Comparison of ENCODE assay signal across 34 cellular contexts in genomic region chr11:2968501-2968900, GRCh38. TPM values are rescaled to one million over a fixed set of nuclear protein-coding genes. Genes with fewer than 3 reads are reported as not detected.
A peak's percentile ranks its signal among the peaks of the same experiment; 100 is the strongest.
DNase-seq lines count a peak whose midpoint lies in the region; ATAC-seq and TF ChIP-seq lines count a peak whose summit lies in the region.
"Had no signal": no experiment of that assay in that cellular context is flagged by ENCODE, and none has a peak within 500 bp of the region (broad histone marks: within the 10 kb centered on the region; RNA-seq: fewer than 3 reads in every experiment).

No MANE protein-coding gene starts in this region.

- H3K27ac ChIP-seq in testis, result no peak overlapping the region
- no peak overlapping the region for H3K27ac ChIP-seq in CD4-positive, alpha-beta memory T cell (ENCODE audit: low read depth, low read length)
- H3K27ac ChIP-seq: 22Rv1; A549; BLaER1; BLaER1 treated with 17β-estradiol and CSF1 and Interleukin-3, amounts not matched to agents 10 nM and 100 nM; C4-2B had no signal

- no peak for ATAC-seq in activated T-cell treated with anti-CD3 and anti-CD28 coated beads, Interleukin-2, amount 50 U/mL, for 72 hours (replicated peaks in 1 of 2)
- ATAC-seq in WTC11, result no peak
- no peak for ATAC-seq in activated CD4-positive, alpha-beta T cell treated with anti-CD3 and anti-CD28 coated beads for 36 hours
- ATAC-seq: A549; CD8-positive, alpha-beta T cell had no signal

- no peak overlapping the region for H3K4me3 ChIP-seq in testis
- no peak overlapping the region for H3K4me3 ChIP-seq in CD4-positive, alpha-beta memory T cell (ENCODE audit: low read length in 2 of 2)
- H3K4me3 ChIP-seq: A549; BLaER1; BLaER1 treated with 17β-estradiol and CSF1 and Interleukin-3, amounts not matched to agents 10 nM and 100 nM had no signal

- H3K4me1 Mint-ChIP-seq in activated T-cell treated with anti-CD3 and anti-CD28 coated beads, Interleukin-2, amount 50 U/mL, for 24 hours (ENCODE audit: low read depth), result peaks cover 26% of the 10 kb centered on the region
- peaks cover 38% of the 10 kb centered on the region for H3K4me1 Mint-ChIP-seq in activated T-cell treated with anti-CD3 and anti-CD28 coated beads, Interleukin-2, amount 50 U/mL, for 72 hours (ENCODE audit: low read depth)
- no peaks in the 10 kb centered on the region for H3K4me1 Mint-ChIP-seq in WTC11
- H3K4me1 Mint-ChIP-seq in CD4-positive, alpha-beta memory T cell, result peaks cover 14 to 32% (median 17%) of the 10 kb centered on the region in 4 donors
- H3K4me1 Mint-ChIP-seq in activated CD4-positive, alpha-beta T cell treated with anti-CD3 and anti-CD28 coated beads for 36 hours, result peaks cover 10% of the 10 kb centered on the region
- H3K4me1 Mint-ChIP-seq: B cell had no signal

- TF ChIP-seq POLR2A in testis (IDR thresholded peaks at IDR 0.05), result no peak

- no peaks in the 10 kb centered on the region for H3K27me3 Mint-ChIP-seq in activated T-cell treated with anti-CD3 and anti-CD28 coated beads, Interleukin-2, amount 50 U/mL, for 24 hours
- no peaks in the 10 kb centered on the region for H3K27me3 Mint-ChIP-seq in activated T-cell treated with anti-CD3 and anti-CD28 coated beads, Interleukin-2, amount 50 U/mL, for 72 hours (ENCODE audit: low read depth)
- no peaks in the 10 kb centered on the region; the same call in 1 of the 2 replicates for H3K27me3 Mint-ChIP-seq in WTC11 (ENCODE audit: low read depth)
- no peaks in the 10 kb centered on the region for H3K27me3 Mint-ChIP-seq in CD4-positive, alpha-beta memory T cell
- H3K27me3 Mint-ChIP-seq in activated CD4-positive, alpha-beta T cell treated with anti-CD3 and anti-CD28 coated beads for 36 hours, result no peaks in the 10 kb centered on the region
- H3K27me3 Mint-ChIP-seq: B cell; CD4-positive, alpha-beta T cell; CD4-positive, CD25-positive, alpha-beta regulatory T cell; CD8-positive, alpha-beta memory T cell had no signal

- H3K4me1 ChIP-seq in testis, result peaks cover 6% of the 10 kb centered on the region
- no peaks in the 10 kb centered on the region for H3K4me1 ChIP-seq in CD4-positive, alpha-beta memory T cell (ENCODE audit: insufficient read depth, low read length)
- H3K4me1 ChIP-seq: A549, BE2C, Caco-2 had no signal

- H3K4me3 Mint-ChIP-seq in activated T-cell treated with anti-CD3 and anti-CD28 coated beads, Interleukin-2, amount 50 U/mL, for 24 hours, result no peak overlapping the region
- no peak overlapping the region for H3K4me3 Mint-ChIP-seq in activated T-cell treated with anti-CD3 and anti-CD28 coated beads, Interleukin-2, amount 50 U/mL, for 72 hours
- H3K4me3 Mint-ChIP-seq in WTC11, result no peak overlapping the region
- no peak overlapping the region for H3K4me3 Mint-ChIP-seq in CD4-positive, alpha-beta memory T cell
- no peak overlapping the region for H3K4me3 Mint-ChIP-seq in activated CD4-positive, alpha-beta T cell treated with anti-CD3 and anti-CD28 coated beads for 36 hours
- H3K4me3 Mint-ChIP-seq: B cell; CD14-positive monocyte; CD4-positive, alpha-beta T cell; CD4-positive, CD25-positive, alpha-beta regulatory T cell; CD8-positive, alpha-beta memory T cell; CD8-positive, alpha-beta T cell had no signal

- peak overlapping the region; percentile 53 for H3K27ac Mint-ChIP-seq in activated T-cell treated with anti-CD3 and anti-CD28 coated beads, Interleukin-2, amount 50 U/mL, for 24 hours
- H3K27ac Mint-ChIP-seq in activated T-cell treated with anti-CD3 and anti-CD28 coated beads, Interleukin-2, amount 50 U/mL, for 72 hours, result peak overlapping the region; percentile 31
- peak overlapping the region; percentile 80; the same call in 1 of the 2 replicates for H3K27ac Mint-ChIP-seq in WTC11
- peak overlapping the region in 2 of 7 donors; percentile 13 to 51 for H3K27ac Mint-ChIP-seq in CD4-positive, alpha-beta memory T cell
- H3K27ac Mint-ChIP-seq in activated CD4-positive, alpha-beta T cell treated with anti-CD3 and anti-CD28 coated beads for 36 hours, result no peak overlapping the region
- H3K27ac Mint-ChIP-seq: B cell had no signal

- peaks cover 99% of the 10 kb centered on the region for H3K36me3 Mint-ChIP-seq in activated T-cell treated with anti-CD3 and anti-CD28 coated beads, Interleukin-2, amount 50 U/mL, for 24 hours (ENCODE audit: low read depth)
- H3K36me3 Mint-ChIP-seq in activated T-cell treated with anti-CD3 and anti-CD28 coated beads, Interleukin-2, amount 50 U/mL, for 72 hours (ENCODE audit: insufficient read depth in 2 of 2), result peaks cover 23 to 68% of the 10 kb centered on the region in 2 donors
- peaks cover 93% of the 10 kb centered on the region for H3K36me3 Mint-ChIP-seq in WTC11
- H3K36me3 Mint-ChIP-seq in CD4-positive, alpha-beta memory T cell, result peaks cover 75 to 95% of the 10 kb centered on the region in 2 donors
- peaks cover 80% of the 10 kb centered on the region for H3K36me3 Mint-ChIP-seq in activated CD4-positive, alpha-beta T cell treated with anti-CD3 and anti-CD28 coated beads for 36 hours (ENCODE audit: low read depth)

- TF ChIP-seq CTCF in WTC11 (IDR thresholded peaks at IDR 0.05) (no peak), testis (IDR thresholded peaks at IDR 0.05) (no peak)

- DNase-seq in activated T-cell treated with anti-CD3 and anti-CD28 coated beads, Interleukin-2, amount 50 U/mL, for 24 hours, result no peak
- no peak for DNase-seq in activated T-cell treated with anti-CD3 and anti-CD28 coated beads for 4 hours
- no peak for DNase-seq in activated T-cell treated with anti-CD3 and anti-CD28 coated beads, Interleukin-2, amount 50 U/mL, for 72 hours
- DNase-seq in activated T-cell treated with anti-CD3 and anti-CD28 coated beads, Interleukin-2, amount 50 U/mL, for 1 hour, result no peak
- no peak for DNase-seq in WTC11 (ENCODE audit: low spot score)
- peak; percentile 71 for DNase-seq in testis
- DNase-seq in CD4-positive, alpha-beta memory T cell, result no peak
- no peak for DNase-seq in activated CD4-positive, alpha-beta T cell treated with anti-CD3 and anti-CD28 coated beads for 36 hours
- DNase-seq: 8988T; ACHN; AML-193; BE2C; C1 segment of cervical spinal cord; Caco-2; Calu3; CD4-positive, alpha-beta T cell; CD4-positive, CD25-positive, alpha-beta regulatory T cell; CD8-positive, alpha-beta memory T cell; CD8-positive, alpha-beta T cell; COR-L47; DMS 273 treated with DMSO at 0.1 percent for 48 hours; DMS153; DMS53; DMS79; DMS79 treated with DMSO at 0.1 percent for 48 hours; DND-41; EL had no signal

- CTCF ChIA-PET in WTC11 (lab: Charles Lee), result interaction anchor here (1.1 kb wide), 1 partner anchor 53 kb away, joined by 3 read pairs; no protein-coding TSS in a partner anchor
- CTCF ChIA-PET in CD4-positive, alpha-beta memory T cell (lab: Charles Lee; ENCODE audit: partially characterized antibody), result interaction anchor here (1.0 to 1.7 kb wide), 3 partner anchors 15 to 53 kb away, joined by 3 to 4 read pairs (median 4); no protein-coding TSS in a partner anchor
- CTCF ChIA-PET in activated CD4-positive, alpha-beta T cell treated with anti-CD3 and anti-CD28 coated beads for 36 hours (lab: Charles Lee), result interaction anchor here (1.1 to 2.0 kb wide), 3 partner anchors 12 to 70 kb away, joined by 3 to 5 read pairs (median 4); no protein-coding TSS in a partner anchor

- H3K36me3 ChIP-seq in testis (ENCODE audit: low read depth, missing control alignments), result no peaks in the 10 kb centered on the region
- peaks cover 93% of the 10 kb centered on the region for H3K36me3 ChIP-seq in CD4-positive, alpha-beta memory T cell (ENCODE audit: insufficient read depth, low read length)

- H3K9me3 Mint-ChIP-seq in activated T-cell treated with anti-CD3 and anti-CD28 coated beads, Interleukin-2, amount 50 U/mL, for 24 hours, result no peaks in the 10 kb centered on the region
- no peaks in the 10 kb centered on the region for H3K9me3 Mint-ChIP-seq in activated T-cell treated with anti-CD3 and anti-CD28 coated beads, Interleukin-2, amount 50 U/mL, for 72 hours
- no peaks in the 10 kb centered on the region for H3K9me3 Mint-ChIP-seq in WTC11
- no peaks in the 10 kb centered on the region for H3K9me3 Mint-ChIP-seq in CD4-positive, alpha-beta memory T cell
- no peaks in the 10 kb centered on the region for H3K9me3 Mint-ChIP-seq in activated CD4-positive, alpha-beta T cell treated with anti-CD3 and anti-CD28 coated beads for 36 hours (ENCODE audit: low read depth)
- H3K9me3 Mint-ChIP-seq: CD14-positive monocyte; CD4-positive, alpha-beta T cell; CD4-positive, CD25-positive, alpha-beta regulatory T cell; CD8-positive, alpha-beta memory T cell; CD8-positive, alpha-beta T cell had no signal

- 41 to 52% methylated on average over 5 of the region's 5 CpGs for WGBS in testis, 2 donors

- H3K27me3 ChIP-seq in testis, result no peaks in the 10 kb centered on the region
- no peaks in the 10 kb centered on the region for H3K27me3 ChIP-seq in CD4-positive, alpha-beta memory T cell (ENCODE audit: insufficient read depth, low read length)
- H3K27me3 ChIP-seq: BE2C; BLaER1; BLaER1 treated with 17β-estradiol and CSF1 and Interleukin-3, amounts not matched to agents 10 nM and 100 nM had no signal

- intact Hi-C loops in testis (cut with DNase I; ENCODE audit: low total_unique reads), result no loop called here
- intact Hi-C loops in CD4-positive, alpha-beta memory T cell (cut with micrococcal nuclease), result no loop called here
- intact Hi-C loops in activated CD4-positive, alpha-beta T cell treated with anti-CD3 and anti-CD28 coated beads for 36 hours (cut with DNase I, micrococcal nuclease), result no loop called here

- no peaks in the 10 kb centered on the region for H3K9me3 ChIP-seq in testis
- H3K9me3 ChIP-seq in CD4-positive, alpha-beta memory T cell (ENCODE audit: control insufficient read depth in 1 of 2, low read length in 2 of 2), result no peaks in the 10 kb centered on the region
- H3K9me3 ChIP-seq: A549; BE2C; BLaER1; BLaER1 treated with 17β-estradiol and CSF1 and Interleukin-3, amounts not matched to agents 10 nM and 100 nM; Caco-2 had no signal

- POLR2A ChIA-PET in WTC11 (lab: Charles Lee), result interaction anchor here (1.0 kb wide), 1 partner anchor 35 kb away, joined by 6 read pairs; no protein-coding TSS in a partner anchor
- POLR2A ChIA-PET in CD4-positive, alpha-beta memory T cell (lab: Charles Lee; ENCODE audit: partially characterized antibody), result interaction anchor here (0.6 to 1.2 kb wide), 4 partner anchors 16 to 46 kb away, joined by 3 to 4 read pairs (median 3); no protein-coding TSS in a partner anchor
- POLR2A ChIA-PET in activated CD4-positive, alpha-beta T cell treated with anti-CD3 and anti-CD28 coated beads for 36 hours (lab: Charles Lee), result interaction anchor here (0.7 kb wide), 1 partner anchor 22 kb away, joined by 4 read pairs; no protein-coding TSS in a partner anchor

RNA-seq across cellular contexts. Expression of gene NAP1L4, which starts 23.6 kb away (rescaled TPM):
- 100 to 1,000 TPM; 421 to 504 TPM for total RNA-seq in activated T-cell treated with anti-CD3 and anti-CD28 coated beads, Interleukin-2, amount 50 U/mL, for 72 hours
- total RNA-seq in WTC11 (2021) (160 to 189 TPM (median 181 TPM) in 3 replicates), testis (100 to 1,000 TPM; 165 to 206 TPM)
- polyA plus RNA-seq in testis (ENCODE audit: insufficient read depth, low read depth, low replicate concordance), result 208 TPM
- total RNA-seq in CD4-positive, alpha-beta memory T cell, result 100 to 1,000 TPM; 299 to 303 TPM
- polyA plus RNA-seq in CD4-positive, alpha-beta memory T cell, result 100 to 1,000 TPM; 153 to 160 TPM
- 100 to 1,000 TPM; 241 to 246 TPM for total RNA-seq in activated CD4-positive, alpha-beta T cell treated with anti-CD3 and anti-CD28 coated beads for 36 hours

RNA-seq across cellular contexts. Expression of gene PHLDA2, which starts 39.3 kb away (rescaled TPM):
- 10 to 100 TPM in 1 of 2 donors, 1 to 10 TPM in 1; 3.4 to 12.3 TPM for total RNA-seq in activated T-cell treated with anti-CD3 and anti-CD28 coated beads, Interleukin-2, amount 50 U/mL, for 72 hours
- total RNA-seq in WTC11 (2021), result 9.4 to 11.0 TPM (median 9.6 TPM) in 3 replicates
- total RNA-seq in testis, result 1 to 10 TPM; 2.2 to 4.0 TPM
- polyA plus RNA-seq in testis (ENCODE audit: insufficient read depth, low read depth, low replicate concordance), result 0.62 TPM
- total RNA-seq in CD4-positive, alpha-beta memory T cell, result 1 to 10 TPM; 1.1 TPM
- 1 to 10 TPM in 1 of 2 donors, under 1 TPM in 1; 0.58 to 1.9 TPM for polyA plus RNA-seq in CD4-positive, alpha-beta memory T cell
- total RNA-seq in activated CD4-positive, alpha-beta T cell treated with anti-CD3 and anti-CD28 coated beads for 36 hours, result 1 to 10 TPM; 3.1 to 3.7 TPM
- total RNA-seq: B cell had no signal
